17 cellular contexts compared by ENCODE assay signal in genomic region chr14:93708311-93708734, GRCh38.
DNase-seq lines count a peak whose midpoint lies in the region; ATAC-seq and TF ChIP-seq lines count a peak whose summit lies in the region.
"Had no signal": no experiment of that assay in that cellular context is flagged by ENCODE, and none has a peak within 500 bp of the region (broad histone marks: within the 10 kb centered on the region; RNA-seq: fewer than 3 reads in every experiment).

No MANE protein-coding gene starts in this region.

- H3K9me3 ChIP-seq in gastroesophageal sphincter, result no peaks in the 10 kb centered on the region

- H3K27ac ChIP-seq in gastroesophageal sphincter (peak overlapping the region in 1 of 4 donors; percentile 5), urinary bladder (ENCODE audit: low read depth) (peak overlapping the region; percentile 12)
- H3K27ac ChIP-seq: C4-2B, RWPE1 had no signal

- H3K4me3 ChIP-seq in gastroesophageal sphincter (no peak overlapping the region), urinary bladder (ENCODE audit: low read depth, low read length) (no peak overlapping the region)

- peaks cover 11% of the 10 kb centered on the region for H3K27me3 ChIP-seq in gastroesophageal sphincter

- peak; percentile 50 for ATAC-seq in gastroesophageal sphincter
- no peak for ATAC-seq in stimulated activated naive CD8-positive, alpha-beta T cell treated with anti-CD3 and anti-CD28 coated beads, Interleukin-15, Interleukin-2, amounts not matched to agents 100 U/mL and 50 U/mL, for 24 hours
- ATAC-seq: HepG2 had no signal

- no peak for TF ChIP-seq CTCF in gastroesophageal sphincter (IDR thresholded peaks at IDR 0.05)

- H3K36me3 ChIP-seq in gastroesophageal sphincter (no peaks in the 10 kb centered on the region), urinary bladder (ENCODE audit: insufficient read depth) (no peaks in the 10 kb centered on the region)

- DNase-seq in NCI-H1694 treated with DMSO at 0.1 percent for 48 hours (lab: John Stamatoyannopoulos, UW) (peak; percentile 47), NCI-H1694 (lab: John Stamatoyannopoulos, UW) (no peak), MV-4-11 (lab: John Stamatoyannopoulos, UW) (peak; percentile 14), NOMO-1 (lab: John Stamatoyannopoulos, UW; ENCODE audit: unreplicated experiment in 2 of 2) (no peak)
- DNase-seq in stimulated activated naive CD4-positive, alpha-beta T cell (lab: John Stamatoyannopoulos, UW), result no peak
- no peak for DNase-seq in stimulated activated naive CD8-positive, alpha-beta T cell treated with anti-CD3 and anti-CD28 coated beads, Interleukin-15, Interleukin-2, amounts not matched to agents 100 U/mL and 50 U/mL, for 24 hours
- DNase-seq: 8988T, HCEC 1CT, MM.1S, NCI-H1417 treated with DMSO at 0.1 percent for 48 hours, NCI-H2081, NCI-H524 had no signal

- 49 to 57% methylated on average over 6 of the region's 6 CpGs for WGBS in gastroesophageal sphincter (ENCODE audit: low coverage in 1 of 2), 2 donors
- WGBS in urinary bladder, result 39% methylated on average over 6 of the region's 6 CpGs

- H3K4me1 ChIP-seq in gastroesophageal sphincter, result no peaks in the 10 kb centered on the region
- H3K4me1 ChIP-seq in urinary bladder (ENCODE audit: insufficient read depth), result no peaks in the 10 kb centered on the region

- TF ChIP-seq POLR2A in gastroesophageal sphincter (IDR thresholded peaks at IDR 0.05), result no peak

- no peak for TF ChIP-seq EP300 in gastroesophageal sphincter (IDR thresholded peaks at IDR 0.05)

Comparison
In these comparisons a context has a peak if more than half of its experiments do, and no peak if none do; other contexts are left out.
1. DNase-seq: peak in NCI-H1694 treated with DMSO at 0.1 percent for 48 hours (single experiment) and MV-4-11 (single experiment); none in NCI-H1694 (single experiment), stimulated activated naive CD4-positive, alpha-beta T cell (0 of 6), NOMO-1 (0 of 2) and stimulated activated naive CD8-positive, alpha-beta T cell treated with anti-CD3 and anti-CD28 coated beads, Interleukin-15, Interleukin-2, amounts not matched to agents 100 U/mL and 50 U/mL, for 24 hours (single experiment).